Comparison of ENCODE assay signal across 26 cellular contexts in the genomic region with DNA sequence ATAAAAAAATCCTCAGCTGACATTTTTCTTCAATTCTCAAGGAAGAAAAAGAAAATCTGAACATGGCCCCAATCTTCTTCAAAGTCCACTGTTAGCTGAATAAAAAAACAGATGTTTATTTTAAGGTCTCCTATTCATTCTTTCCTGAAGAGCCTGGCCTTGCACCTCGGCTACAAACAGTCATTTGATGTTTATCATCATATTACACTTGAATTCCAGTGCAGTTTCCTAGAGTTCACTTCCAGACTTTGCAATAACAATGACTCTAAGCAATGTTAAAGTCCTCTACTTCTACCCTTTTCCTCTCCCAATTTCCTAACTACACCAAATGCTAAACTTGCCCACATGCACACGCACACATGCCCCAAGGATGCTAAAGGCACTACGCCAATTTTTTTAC.
DNase-seq lines count a peak whose midpoint lies in the region; ATAC-seq and TF ChIP-seq lines count a peak whose summit lies in the region.
"Had no signal": no experiment of that assay in that cellular context is flagged by ENCODE, and none has a peak within 500 bp of the region (broad histone marks: within the 10 kb centered on the region; RNA-seq: fewer than 3 reads in every experiment).

No MANE protein-coding gene starts in this region.

- TF ChIP-seq CTCF in AG04450 (IDR thresholded peaks at IDR 0.05; ENCODE audit: low read depth, low read length): no peak
- TF ChIP-seq CTCF in fibroblast of mammary gland (conservative IDR thresholded peaks at IDR 0.05; ENCODE audit: control insufficient read depth, insufficient read depth, low read depth, low read length): no peak

- peaks cover 5% of the 10 kb centered on the region; the same call in 1 of the 2 replicates for H3K4me1 ChIP-seq in SJCRH30
- H3K4me1 ChIP-seq: A549, body of pancreas had no signal

- POLR2A ChIA-PET in AG04450 (lab: Yijun Ruan, JAX): no interaction called here

- no peak for ATAC-seq in HG03039 (IDR thresholded peaks at IDR 0.05; ENCODE audit: unreplicated experiment)
- ATAC-seq: A549, body of pancreas, GM12878 had no signal

- DNase-seq in AG04450 (ENCODE audit: low read depth, low spot score) (peak; percentile 32), H4 (ENCODE audit: low spot score) (peak; percentile 3), amniotic epithelial cell (ENCODE audit: low read depth) (peak; percentile 71), fibroblast of mammary gland (ENCODE audit: low read depth) (peak; percentile 10), GM19240 (ENCODE audit: insufficient read length, low spot score) (no peak), SJCRH30 (no peak)
- no peak for DNase-seq in stimulated activated CD4-positive, alpha-beta T cell treated with anti-CD3 and anti-CD28 coated beads, Interleukin-1b, Interleukin-23, amount 100 ng/mL, for 48 hours
- DNase-seq: activated CD4-positive, alpha-beta T cell treated with anti-CD3 and anti-CD28 coated beads for 4 hours; activated T-cell treated with anti-CD3 and anti-CD28 coated beads, Interleukin-2, amount 50 U/mL, for 48 hours; BE2C; body of pancreas; COR-L47; effector CD4-positive, alpha-beta T cell; erythroblast; glutamatergic neuron; H9; Karpas-422; MV-4-11; NCI-H1694; NCI-H526 treated with DMSO at 0.1 percent for 48 hours had no signal

- H3K9me3 ChIP-seq in AG04450 (ENCODE audit: control insufficient read depth, insufficient read depth, low read length): no peaks in the 10 kb centered on the region
- H3K9me3 ChIP-seq in SJCRH30 (replicated peaks): no peaks in the 10 kb centered on the region
- H3K9me3 ChIP-seq: A549, BE2C, body of pancreas, SJSA1, vagina had no signal

- H3K36me3 ChIP-seq in SJCRH30: peaks cover 33% of the 10 kb centered on the region
- H3K36me3 ChIP-seq: vagina had no signal

- CTCF ChIA-PET in AG04450 (lab: Charles Lee): no interaction called here

- no peak overlapping the region for H3K27ac ChIP-seq in AG04450 (ENCODE audit: low read depth, low read length)
- no peak overlapping the region for H3K27ac ChIP-seq in SJCRH30
- H3K27ac ChIP-seq: A549, body of pancreas, SJSA1, vagina had no signal

- H3K27me3 ChIP-seq in AG04450 (ENCODE audit: control insufficient read depth, insufficient read depth, low read length): no peaks in the 10 kb centered on the region
- no peaks in the 10 kb centered on the region for H3K27me3 ChIP-seq in SJCRH30
- H3K27me3 ChIP-seq: BE2C, body of pancreas, SJSA1, vagina had no signal

- H3K4me3 ChIP-seq in AG04450 (ENCODE audit: low read depth, low read length) (no peak overlapping the region), fibroblast of mammary gland (ENCODE audit: control insufficient read depth, low read depth, low read length) (no peak overlapping the region), SJCRH30 (no peak overlapping the region)
- H3K4me3 ChIP-seq: A549, body of pancreas, GM12878, lung, SJSA1, vagina had no signal

Comparison
In these comparisons a context has a peak if more than half of its experiments do, and no peak if none do; other contexts are left out.
1. DNase-seq: peak in AG04450 (single experiment), H4 (single experiment), amniotic epithelial cell (single experiment) and fibroblast of mammary gland (single experiment); none in GM19240 (single experiment), SJCRH30 (0 of 2) and stimulated activated CD4-positive, alpha-beta T cell treated with anti-CD3 and anti-CD28 coated beads, Interleukin-1b, Interleukin-23, amount 100 ng/mL, for 48 hours (single experiment).